7 cellular contexts compared by ENCODE assay signal in the genomic region with DNA sequence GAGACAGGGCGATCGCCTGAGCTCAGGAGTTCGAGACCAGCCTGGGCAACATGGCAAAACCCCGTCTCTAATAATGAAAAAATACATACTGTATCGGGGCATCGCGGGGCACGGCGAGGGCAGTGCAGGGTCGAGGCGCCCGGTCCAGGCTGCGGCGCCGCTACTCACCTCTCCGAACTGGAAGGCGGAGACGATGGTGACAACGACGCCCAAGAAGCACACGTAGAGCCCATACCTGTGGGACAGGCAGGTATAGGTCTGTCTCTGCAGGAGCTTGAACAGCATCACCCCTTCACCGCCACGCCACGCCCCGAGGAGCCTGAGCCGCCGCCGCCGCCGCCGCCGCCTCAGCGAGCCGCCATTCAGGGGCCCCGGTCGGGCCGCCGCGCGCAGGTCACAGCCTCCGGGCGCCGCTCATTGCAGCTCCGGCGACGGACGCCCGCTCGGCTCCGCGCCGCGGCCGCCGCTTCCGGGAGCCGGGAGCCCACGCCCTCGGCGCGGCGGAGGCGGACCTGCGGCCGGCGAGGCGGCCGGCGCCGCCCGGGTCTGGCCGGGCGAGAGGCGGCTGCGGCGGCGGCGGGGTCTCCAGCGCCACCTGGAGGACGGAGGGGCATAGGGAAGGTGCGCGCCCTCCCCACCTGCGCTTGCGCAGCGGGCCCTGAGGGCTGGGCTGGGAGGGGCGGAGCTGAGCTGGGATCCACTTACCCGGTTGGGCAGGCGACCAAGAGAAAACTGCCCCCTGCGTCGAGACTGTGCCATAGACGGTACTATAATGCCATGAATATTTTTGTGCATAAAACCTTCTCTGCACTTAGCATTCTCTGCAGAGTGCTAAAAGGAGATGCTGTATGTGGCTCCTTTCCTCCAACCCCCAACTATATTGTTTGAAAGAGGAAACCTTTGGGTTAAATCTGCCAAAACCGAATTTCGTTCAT. TPM values are rescaled to one million over a fixed set of nuclear protein-coding genes. Genes with fewer than 3 reads are reported as not detected.
A peak's percentile ranks its signal among the peaks of the same experiment; 100 is the strongest.
DNase-seq lines count a peak whose midpoint lies in the region; ATAC-seq and TF ChIP-seq lines count a peak whose summit lies in the region.

A gene (minus strand): TSS at position 569 of the 935 bp plus-strand sequence. CDS start 284 bp downstream, at position 285.

- H3K36me3 ChIP-seq in hepatocyte (replicated peaks; ENCODE audit: insufficient read depth, low read depth): no peaks in the 10 kb centered on the region

- peak; percentile 70 for DNase-seq in NCI-H187 treated with DMSO at 0.1 percent for 48 hours (lab: John Stamatoyannopoulos, UW)
- DNase-seq in T-helper 22 cell (ENCODE audit: low read depth): peak; percentile 90
- DNase-seq in astrocyte of the cerebellum (ENCODE audit: low read depth): peak; percentile 73
- DNase-seq in hepatocyte (ENCODE audit: low spot score): peak; percentile 95
- DNase-seq in retinal pigment epithelial cell (ENCODE audit: low read depth): peak; percentile 66

- WGBS in hepatocyte (ENCODE audit: low lambda C conversion rate, missing lambda C conversion rate): under 1% methylated on average over 65 of the region's 93 CpGs

- H3K27me3 ChIP-seq in hepatocyte: no peaks in the 10 kb centered on the region

- H3K79me2 ChIP-seq in hepatocyte: peaks cover 30% of the 10 kb centered on the region

- peak within 1 kb of the TSS; percentile 96 for H2AFZ ChIP-seq in hepatocyte

- ATAC-seq in GM18508 (IDR thresholded peaks at IDR 0.05; ENCODE audit: insufficient read depth, unreplicated experiment) (peak; percentile 70), HG02973 (IDR thresholded peaks at IDR 0.05; ENCODE audit: unreplicated experiment) (peak; percentile 91)

- peaks cover 6% of the 10 kb centered on the region for H3K4me1 ChIP-seq in hepatocyte (ENCODE audit: insufficient read depth)

- peak within 1 kb of the TSS; percentile 85 for H3K4me2 ChIP-seq in hepatocyte

- TF ChIP-seq CTCF in astrocyte of the cerebellum (IDR thresholded peaks at IDR 0.05; ENCODE audit: low read depth, low read length, missing control alignments) (peak; percentile 60), hepatocyte (IDR thresholded peaks at IDR 0.05; ENCODE audit: poor library complexity) (peak; percentile 72), retinal pigment epithelial cell (conservative IDR thresholded peaks at IDR 0.05; ENCODE audit: low read depth, low read length) (peak; percentile 58)

- H4K20me1 ChIP-seq in hepatocyte (ENCODE audit: insufficient read depth, poor library complexity, severe bottlenecking): no peaks in the 10 kb centered on the region

- peak within 1 kb of the TSS; percentile 76 for H3K27ac ChIP-seq in hepatocyte

- in situ Hi-C loops in astrocyte of the cerebellum (cut with HindIII; ENCODE audit: low sequenced_read_pairs): no loop called here

- H3K9me2 ChIP-seq in hepatocyte (replicated peaks; ENCODE audit: insufficient read depth): no peaks in the 10 kb centered on the region

- H3K9me3 ChIP-seq in hepatocyte (ENCODE audit: low read depth): no peaks in the 10 kb centered on the region

- H3K4me3 ChIP-seq in astrocyte of the cerebellum (ENCODE audit: low read depth, low read length) (peak within 1 kb of the TSS; percentile 72), hepatocyte (peak within 1 kb of the TSS; percentile 69), retinal pigment epithelial cell (ENCODE audit: low read length) (peak within 1 kb of the TSS; percentile 89)

RNA-seq across cellular contexts. Expression of the gene that starts here (rescaled TPM):
- 21.6 and 24.4 TPM in 2 replicates for total RNA-seq in hepatocyte
- 12.0 and 13.8 TPM in 2 replicates for polyA plus RNA-seq in hepatocyte

Comparison
In these comparisons a context has a peak if more than half of its experiments do, and no peak if none do; other contexts are left out.
1. Peak in every context shown above with its lines: DNase-seq, ATAC-seq, H3K4me3 ChIP-seq and H3K27ac ChIP-seq.